ENCODE assay signal across 8 cellular contexts in genomic region chr1:44707959-44708831, GRCh38. TPM values are rescaled to one million over a fixed set of nuclear protein-coding genes. Genes with fewer than 3 reads are reported as not detected.
A peak's percentile ranks its signal among the peaks of the same experiment; 100 is the strongest.
DNase-seq lines count a peak whose midpoint lies in the region; ATAC-seq and TF ChIP-seq lines count a peak whose summit lies in the region.

No MANE protein-coding gene starts in this region.

- H3K36me3 Mint-ChIP-seq in MCF 10A (ENCODE audit: insufficient read depth, unreplicated experiment), result no peaks in the 10 kb centered on the region

- TF ChIP-seq EP300 in transverse colon (IDR thresholded peaks at IDR 0.05; ENCODE audit: low read depth), result no peak

- no peak for DNase-seq in AG04450 (ENCODE audit: low read depth, low spot score)
- peak; percentile 56 for DNase-seq in GM12865 (ENCODE audit: low read depth)
- DNase-seq in OCI-M1 (lab: John Stamatoyannopoulos, UW), result peak; percentile 80
- DNase-seq in MCF 10A (ENCODE audit: unreplicated experiment), result peak; percentile 75
- DNase-seq in kidney epithelial cell (ENCODE audit: low read depth), result no peak
- DNase-seq in transverse colon, result no peak
- DNase-seq in stimulated activated CD4-positive, alpha-beta T cell treated with anti-CD3 and anti-CD28 coated beads, Interleukin-1b, Interleukin-23, amount 100 ng/mL, for 48 hours, result no peak

- H3K27me3 ChIP-seq in AG04450 (ENCODE audit: control insufficient read depth, insufficient read depth, low read length) (no peaks in the 10 kb centered on the region), kidney epithelial cell (ENCODE audit: control insufficient read depth, insufficient read depth, low read length) (no peaks in the 10 kb centered on the region), transverse colon (no peaks in the 10 kb centered on the region)

- peaks cover 14% of the 10 kb centered on the region for H3K27me3 Mint-ChIP-seq in MCF 10A (ENCODE audit: insufficient read depth, unreplicated experiment)

- H3K4me1 Mint-ChIP-seq in MCF 10A (ENCODE audit: insufficient read depth, unreplicated experiment), result peaks cover 17% of the 10 kb centered on the region

- TF ChIP-seq CTCF in AG04450 (IDR thresholded peaks at IDR 0.05; ENCODE audit: low read depth, low read length) (peak; percentile 46), GM12865 (IDR thresholded peaks at IDR 0.05; ENCODE audit: insufficient read depth, low read depth, low read length, missing control alignments) (peak; percentile 55), MCF 10A (IDR thresholded peaks at IDR 0.05; ENCODE audit: unreplicated experiment) (peak; percentile 37), kidney epithelial cell (IDR thresholded peaks at IDR 0.05; ENCODE audit: insufficient read depth, low read length, poor library complexity, severe bottlenecking) (peak; percentile 46), transverse colon (IDR thresholded peaks at IDR 0.05) (peak; percentile 50 to 65 (median 61))

- no TSS peak for BruUV-seq in MCF 10A (replicated peaks; lab: Mats Ljungman, UMichigan)

- POLR2A ChIA-PET in AG04450 (lab: Yijun Ruan, JAX) (no interaction called here), MCF 10A (lab: Yijun Ruan, JAX) (interaction anchor here (1.2 to 3.9 kb wide), 3 partner anchors 14 to 34 kb away, joined by 3 to 14 read pairs (median 8); partner anchors contain the start of genes ARMH1 and TMEM53)

- H3K4me1 ChIP-seq in transverse colon, result peaks cover 0 to 11% (median 2%) of the 10 kb centered on the region in 4 donors

- intact Hi-C loops in MCF 10A (cut with micrococcal nuclease) (loop anchor here (5.0 kb wide), 1 partner anchor 51 kb away; no protein-coding TSS in a partner anchor), transverse colon (cut with DNase I; ENCODE audit: low total_unique reads) (no loop called here)

- peaks cover 3% of the 10 kb centered on the region; the same call in 1 of the 2 replicates for H3K9me3 ChIP-seq in AG04450 (ENCODE audit: control insufficient read depth, insufficient read depth, low read length)
- H3K9me3 ChIP-seq in transverse colon, result no peaks in the 10 kb centered on the region

- no peaks in the 10 kb centered on the region for H3K36me3 ChIP-seq in kidney epithelial cell (ENCODE audit: control insufficient read depth, insufficient read depth, low read length)
- H3K36me3 ChIP-seq in transverse colon, result no peaks in the 10 kb centered on the region

- no peak overlapping the region for H3K27ac Mint-ChIP-seq in MCF 10A (ENCODE audit: low read depth, unreplicated experiment)

- TF ChIP-seq POLR2A in transverse colon (IDR thresholded peaks at IDR 0.05), result no peak

- ATAC-seq in HG03097 (IDR thresholded peaks at IDR 0.05; ENCODE audit: low FRiP score, unreplicated experiment), result no peak

- no peak overlapping the region for H3K4me3 ChIP-seq in AG04450 (ENCODE audit: low read depth, low read length)
- H3K4me3 ChIP-seq in GM12865 (ENCODE audit: low read depth, low read length), result no peak overlapping the region
- H3K4me3 ChIP-seq in kidney epithelial cell (ENCODE audit: low read depth, low read length), result no peak overlapping the region
- no peak overlapping the region for H3K4me3 ChIP-seq in transverse colon

- in situ Hi-C loops in transverse colon (cut with MboI; ENCODE audit: low pct_ligation_motif_present in 1 of 4, low pct_unique_long_range_greater_than_20kb in 1 of 4, low sequenced_read_pairs in 3 of 4), result no loop called here

- CTCF ChIA-PET in AG04450 (lab: Charles Lee), result interaction anchor here (1.0 to 1.6 kb wide), 3 partner anchors 8 to 23 kb away, joined by 3 to 7 read pairs (median 4); partner anchors contain the start of gene RNU5D-1
- CTCF ChIA-PET in MCF 10A (lab: Yijun Ruan, JAX), result interaction anchor here (0.5 to 1.4 kb wide), 6 partner anchors 9 to 671 kb away, joined by 3 to 6 read pairs (median 4); partner anchors contain the start of gene TMEM53

- H3K4me3 Mint-ChIP-seq in MCF 10A (ENCODE audit: unreplicated experiment), result no peak overlapping the region

- no peaks in the 10 kb centered on the region for H3K9me3 Mint-ChIP-seq in MCF 10A (ENCODE audit: unreplicated experiment)

- H3K27ac ChIP-seq in AG04450 (ENCODE audit: low read depth, low read length) (no peak overlapping the region), transverse colon (no peak overlapping the region)

- 6 to 30% methylated on average over 11 to 15 of the region's 15 CpGs for WGBS in transverse colon (ENCODE audit: low coverage in 1 of 2), 2 donors

RNA-seq across cellular contexts. Expression of gene RNU5D-1, which starts 22.8 kb away (rescaled TPM):
- polyA plus RNA-seq in AG04450 (2011; rRNA removed), result not detected in 2 replicates
- polyA minus RNA-seq in AG04450 (2011; rRNA and poly(A)+ RNA removed), result under 0.01 TPM in 2 replicates
- total RNA-seq in MCF 10A (2022) (not detected in 2 replicates), kidney epithelial cell (not detected in 2 replicates), transverse colon (not detected)

RNA-seq across cellular contexts. Expression of gene KIF2C, which starts 31.4 kb away (rescaled TPM):
- polyA plus RNA-seq in AG04450 (2011; rRNA removed), result 11.8 and 14.3 TPM in 2 replicates
- 14.2 and 14.6 TPM in 2 replicates for polyA minus RNA-seq in AG04450 (2011; rRNA and poly(A)+ RNA removed)
- total RNA-seq in MCF 10A (2022) (20.8 and 25.1 TPM in 2 replicates), kidney epithelial cell (9.5 and 11.8 TPM in 2 replicates), transverse colon (1 to 10 TPM in 2 of 4 donors, under 1 TPM in 1, not detected in 1; 0.95 to 8.0 (median 1.9) TPM)

RNA-seq across cellular contexts. Expression of gene ARMH1, which starts 33.7 kb away (rescaled TPM):
- 2.7 and 3.4 TPM in 2 replicates for polyA plus RNA-seq in AG04450 (2011; rRNA removed)
- 1.0 and 1.7 TPM in 2 replicates for polyA minus RNA-seq in AG04450 (2011; rRNA and poly(A)+ RNA removed)
- 0.65 and 0.96 TPM in 2 replicates for total RNA-seq in MCF 10A (2022)
- total RNA-seq in kidney epithelial cell, result 4.7 TPM in 1 of 2 replicates, not detected in the other
- total RNA-seq in transverse colon, result 1 to 10 TPM in 1 of 4 donors, under 1 TPM in 2, not detected in 1; 0.40 to 2.5 (median 0.96) TPM

RNA-seq across cellular contexts. Expression of gene TMEM53, which starts 33.9 kb away (rescaled TPM):
- 4.4 and 6.1 TPM in 2 replicates for polyA plus RNA-seq in AG04450 (2011; rRNA removed)
- 3.6 and 7.8 TPM in 2 replicates for polyA minus RNA-seq in AG04450 (2011; rRNA and poly(A)+ RNA removed)
- total RNA-seq in MCF 10A (2022) (2.2 TPM in 2 replicates), kidney epithelial cell (11.5 and 12.2 TPM in 2 replicates), transverse colon (10 to 100 TPM; 14.2 to 40.8 (median 22.9) TPM)

Comparison
In these comparisons a context has a peak if more than half of its experiments do, and no peak if none do; other contexts are left out.
1. DNase-seq: peak in GM12865 (single experiment), OCI-M1 (single experiment) and MCF 10A (single experiment); none in AG04450 (single experiment), kidney epithelial cell (single experiment), transverse colon (single experiment) and stimulated activated CD4-positive, alpha-beta T cell treated with anti-CD3 and anti-CD28 coated beads, Interleukin-1b, Interleukin-23, amount 100 ng/mL, for 48 hours (single experiment).
2. Peak in every context shown above with its lines, with median percentiles within 50 percentile points of each other: CTCF ChIP-seq.